ENCODE assay signal across 9 cellular contexts in genomic region chr6:71404145-71404966, GRCh38.
DNase-seq lines count a peak whose midpoint lies in the region; ATAC-seq and TF ChIP-seq lines count a peak whose summit lies in the region.
"Had no signal": no experiment of that assay in that cellular context is flagged by ENCODE, and none has a peak within 500 bp of the region (broad histone marks: within the 10 kb centered on the region; RNA-seq: fewer than 3 reads in every experiment).

No MANE protein-coding gene starts in this region.

- peak; percentile 91 for ATAC-seq in Right ventricle myocardium superior (ENCODE audit: poor library complexity)
- ATAC-seq in lung (ENCODE audit: insufficient read depth, low FRiP score): peak; percentile 80
- no peak for ATAC-seq in HG03354 (IDR thresholded peaks at IDR 0.05; ENCODE audit: poor library complexity, severe bottlenecking, unreplicated experiment)
- ATAC-seq in HG03342 (IDR thresholded peaks at IDR 0.05; ENCODE audit: unreplicated experiment): no peak

- no peak for DNase-seq in Right ventricle myocardium superior
- DNase-seq in right atrium auricular region (ENCODE audit: low spot score): no peak
- DNase-seq in lung (ENCODE audit: low spot score): no peak
- DNase-seq in NCI-H1048 (lab: John Stamatoyannopoulos, UW): no peak
- DNase-seq in stimulated activated CD4-positive, alpha-beta T cell treated with anti-CD3 and anti-CD28 coated beads, Interleukin-4, amount 100 ng/mL, for 1 hour: no peak

- no peak overlapping the region for H3K9ac ChIP-seq in endocrine pancreas (ENCODE audit: control insufficient read depth, insufficient read depth, low read length)

- TF ChIP-seq CTCF in right atrium auricular region (IDR thresholded peaks at IDR 0.05): no peak
- TF ChIP-seq CTCF in lung (IDR thresholded peaks at IDR 0.05; ENCODE audit: control extremely low read depth, extremely low read depth): no peak

- H3K27me3 ChIP-seq in right atrium auricular region (no peaks in the 10 kb centered on the region), endocrine pancreas (ENCODE audit: control insufficient read depth, insufficient read depth, low read length) (no peaks in the 10 kb centered on the region), lung (ENCODE audit: control insufficient read depth, insufficient read depth) (no peaks in the 10 kb centered on the region)

- H3K36me3 ChIP-seq in right atrium auricular region (peaks cover 7% of the 10 kb centered on the region), endocrine pancreas (ENCODE audit: control insufficient read depth, insufficient read depth, low read length) (no peaks in the 10 kb centered on the region), lung (ENCODE audit: control insufficient read depth in 2 of 2, insufficient read depth in 2 of 2, low read length in 2 of 2) (peaks cover 0 to 2% of the 10 kb centered on the region in 2 donors)

- no peak overlapping the region for H3K4me3 ChIP-seq in right atrium auricular region
- H3K4me3 ChIP-seq in endocrine pancreas (ENCODE audit: control insufficient read depth, insufficient read depth, low read length): peak overlapping the region; percentile 24
- H3K4me3 ChIP-seq in lung: no peak overlapping the region

- intact Hi-C loops in Right ventricle myocardium superior (cut with DNase I): no loop called here

- peaks cover 0 to 18% of the 10 kb centered on the region in 2 donors for H3K4me1 ChIP-seq in right atrium auricular region
- H3K4me1 ChIP-seq in endocrine pancreas (ENCODE audit: control insufficient read depth, insufficient read depth, low read length): no peaks in the 10 kb centered on the region
- H3K4me1 ChIP-seq in lung (ENCODE audit: control insufficient read depth in 2 of 2, insufficient read depth in 2 of 2, low read length in 2 of 2): peaks cover 7 to 8% of the 10 kb centered on the region in 2 donors

- peak overlapping the region in 1 of 2 donors; percentile 57 for H3K27ac ChIP-seq in right atrium auricular region
- peak overlapping the region in 1 of 2 donors; percentile 33 for H3K27ac ChIP-seq in lung (ENCODE audit: low read depth in 1 of 2, low read length in 1 of 2)
- H3K27ac ChIP-seq: VCaP had no signal

- H3K9me3 ChIP-seq in right atrium auricular region: no peaks in the 10 kb centered on the region
- H3K9me3 ChIP-seq in endocrine pancreas (ENCODE audit: control insufficient read depth, low read length): no peaks in the 10 kb centered on the region
- no peaks in the 10 kb centered on the region for H3K9me3 ChIP-seq in lung (ENCODE audit: control insufficient read depth in 2 of 2, insufficient read depth in 1 of 2, low read length in 1 of 2)

- 39 to 73% methylated on average over 4 of the region's 4 CpGs for WGBS in lung, 2 donors

Comparison
In these comparisons a context has a peak if more than half of its experiments do, and no peak if none do; other contexts are left out.
1. ATAC-seq: peak in Right ventricle myocardium superior (single experiment) and lung (single experiment); none in HG03354 (single experiment) and HG03342 (single experiment).